In the genomic region with DNA sequence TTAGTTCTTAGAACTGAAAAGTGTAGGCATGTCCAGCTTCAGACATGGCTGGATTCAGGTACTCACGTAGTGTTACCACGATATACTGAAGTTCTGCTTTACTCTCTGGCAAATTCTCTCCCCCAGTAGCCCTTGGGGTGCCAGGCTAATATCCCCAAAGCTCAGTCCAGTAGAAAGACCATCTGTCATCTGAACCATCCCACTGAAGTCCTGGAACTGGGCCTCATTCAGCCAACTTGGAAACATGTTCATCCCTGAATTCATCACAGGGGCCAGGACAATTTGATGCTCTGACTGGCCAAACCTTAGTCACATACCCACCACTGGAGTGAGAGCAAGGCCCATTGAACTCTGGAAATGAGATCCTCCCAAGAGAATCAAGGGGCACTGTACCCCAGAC, we compare ENCODE assay signal across 36 cellular contexts. TPM values are rescaled to one million over a fixed set of nuclear protein-coding genes. Genes with fewer than 3 reads are reported as not detected.
"Had no signal": no experiment of that assay in that cellular context is flagged by ENCODE, and none has a peak within 500 bp of the region (broad histone marks: within the 10 kb centered on the region; RNA-seq: fewer than 3 reads in every experiment).

No MANE protein-coding gene starts in this region.

- H3K9me3 ChIP-seq: adrenal gland, body of pancreas, breast epithelium, Peyer's patch had no signal

- ATAC-seq: activated naive CD4-positive, alpha-beta T cell treated with anti-CD3 and anti-CD28 coated beads, Interleukin-2, amount 50 U/mL, for 72 hours; activated T-cell treated with anti-CD3 and anti-CD28 coated beads, Interleukin-2, amount 50 U/mL, for 4 hours; body of pancreas; PC-3 had no signal

- DNase-seq: activated B cell treated with CpG ODN at 0.5 μM for 24 hours; activated CD4-positive, alpha-beta memory T cell treated with anti-CD3 and anti-CD28 coated beads for 36 hours; activated CD4-positive, alpha-beta T cell treated with anti-CD3 and anti-CD28 coated beads for 4 hours; activated CD4-positive, alpha-beta T cell treated with anti-CD3 and anti-CD28 coated beads, Interleukin-2, amount 50 U/mL, for 1 hour; activated CD4-positive, CD25-positive, alpha-beta regulatory T cell treated with anti-CD3 and anti-CD28 coated beads, Interleukin-2, amount 50 U/mL, for 72 hours; activated CD8-positive, alpha-beta memory T cell treated with anti-CD3 and anti-CD28 coated beads, Interleukin-2, amount 50 U/mL, for 4 hours; activated gamma-delta T cell treated with Interleukin-2 at 50 U/mL for 16 hours; activated naive CD4-positive, alpha-beta T cell treated with anti-CD3 and anti-CD28 coated beads for 36 hours; activated T-cell treated with anti-CD3 and anti-CD28 coated beads for 4 hours; activated T-cell treated with anti-CD3 and anti-CD28 coated beads, Interleukin-2, amount 50 U/mL, for 4 hours; adrenal gland; body of pancreas; MM.1S; MV-4-11; NCI-H1092; NCI-H1436 treated with DMSO at 0.1 percent for 48 hours; NCI-H1694 treated with DMSO at 0.1 percent for 48 hours; NCI-H2029; NCI-H345; NCI-H524 treated with DMSO at 0.1 percent for 48 hours; PC-3; Peyer's patch; RPMI8226; SHP77 treated with DMSO at 0.1 percent for 48 hours; SW 1271; T-helper 1 cell; T-helper 2 cell; T-helper 9 cell had no signal

- H3K36me3 ChIP-seq: adrenal gland, breast epithelium, Peyer's patch had no signal

- H3K27ac ChIP-seq: adrenal gland, body of pancreas, breast epithelium, KMS-11, VCaP had no signal

- H3K27me3 ChIP-seq: adrenal gland, body of pancreas, breast epithelium, Peyer's patch had no signal

- H3K4me3 ChIP-seq: adrenal gland, body of pancreas, breast epithelium, Peyer's patch had no signal

- H3K4me1 ChIP-seq: breast epithelium had no signal

RNA-seq across cellular contexts. Expression of gene EFCC1, which starts 8.2 kb away (rescaled TPM):
- total RNA-seq: activated B cell treated with CpG ODN at 0.5 μM for 24 hours, astrocyte, LHCN-M2, NCI-H460, PC-3 had no signal

RNA-seq across cellular contexts. Expression of gene CFAP92, which starts 15.4 kb away (rescaled TPM):
- total RNA-seq: activated B cell treated with CpG ODN at 0.5 μM for 24 hours, body of pancreas, LHCN-M2 had no signal

RNA-seq across cellular contexts. Expression of gene GP9, which starts 51.3 kb away (rescaled TPM):
- total RNA-seq: activated B cell treated with CpG ODN at 0.5 μM for 24 hours; activated CD4-positive, alpha-beta memory T cell treated with anti-CD3 and anti-CD28 coated beads for 36 hours; activated naive CD4-positive, alpha-beta T cell treated with anti-CD3 and anti-CD28 coated beads for 36 hours; activated naive CD4-positive, alpha-beta T cell treated with anti-CD3 and anti-CD28 coated beads, Interleukin-2, amount 50 U/mL, for 72 hours; activated T-cell treated with anti-CD3 and anti-CD28 coated beads, Interleukin-2, amount 50 U/mL, for 4 hours; activated T-helper 1 cell treated with anti-CD3 and anti-CD28 coated beads, Interleukin-12 subunit alpha, Interleukin-12 subunit beta, Interleukin-2, Interleukin-4 antibody, amounts not matched to agents 30 ng/mL and 10 ng/mL and 1 ng/mL, durations not matched to agents 14 hours and 24 hours and 36 hours; adrenal gland; astrocyte; body of pancreas; LHCN-M2; NCI-H460; PC-3; Peyer's patch had no signal
